In genomic region chr2:241541564-241542277, GRCh38 we compare ENCODE assay signal across 8 cellular contexts. TPM values are rescaled to one million over a fixed set of nuclear protein-coding genes. Genes with fewer than 3 reads are reported as not detected.
A peak's percentile ranks its signal among the peaks of the same experiment; 100 is the strongest.
DNase-seq lines count a peak whose midpoint lies in the region; ATAC-seq, FAIRE-seq and TF ChIP-seq lines count a peak whose summit lies in the region.

No MANE protein-coding gene starts in this region.

- POLR2A ChIA-PET in HepG2 (lab: Yijun Ruan, JAX): no interaction called here
- POLR2A ChIA-PET in PC-3 (lab: Charles Lee; ENCODE audit: unreplicated experiment): no interaction called here

- BruUV-seq in HepG2 (replicated peaks; lab: Mats Ljungman, UMichigan) (no TSS peak), PC-3 (replicated peaks; lab: Mats Ljungman, UMichigan) (no TSS peak)

- DNase-seq in HepG2 (ENCODE audit: low spot score) (no peak), thoracic aorta (ENCODE audit: low spot score) (no peak), activated gamma-delta T cell treated with Interleukin-2 at 50 U/mL for 16 hours (no peak), PC-3 (no peak), erythroblast (lab: John Stamatoyannopoulos, UW) (no peak)
- DNase-seq in T-helper 2 cell treated with Interferon-gamma antibody and Interleukin-4, amounts not matched to agents 5 μg/mL and 100 μg/mL, for 36 hours (ENCODE audit: low spot score): no peak

- H3K27me3 ChIP-seq in HUES6 (ENCODE audit: control insufficient read depth, insufficient read depth, low read length) (peaks cover 38% of the 10 kb centered on the region), ectodermal cell (ENCODE audit: control insufficient read depth, insufficient read depth, low read length, poor library complexity, severe bottlenecking) (peaks cover 37% of the 10 kb centered on the region), HepG2 (ENCODE audit: control insufficient read depth in 1 of 2, insufficient read depth in 2 of 2, low read length in 2 of 2) (peaks cover 4 to 29% of the 10 kb centered on the region in 2 experiments; a peak in 4 of 5 replicates), thoracic aorta (replicated peaks; ENCODE audit: insufficient read depth) (no peaks in the 10 kb centered on the region), PC-3 (ENCODE audit: low read length) (no peaks in the 10 kb centered on the region)

- FAIRE-seq in HepG2 (lab: Jason Lieb, UNC): no peak

- H3K36me3 ChIP-seq in HUES6 (ENCODE audit: control insufficient read depth, insufficient read depth, low read length) (no peaks in the 10 kb centered on the region), ectodermal cell (ENCODE audit: control insufficient read depth, insufficient read depth, low read length) (no peaks in the 10 kb centered on the region), HepG2 (replicated peaks in 1 of 2; ENCODE audit: control insufficient read depth in 1 of 2, insufficient read depth in 2 of 2, low read length in 2 of 2) (no peaks in the 10 kb centered on the region), thoracic aorta (no peaks in the 10 kb centered on the region), PC-3 (ENCODE audit: low read depth, low read length) (no peaks in the 10 kb centered on the region)

- H3K4me3 Mint-ChIP-seq in T-helper 2 cell treated with Interferon-gamma antibody and Interleukin-4, amounts not matched to agents 5 μg/mL and 100 μg/mL, for 36 hours: no peak overlapping the region

- H3K9me3 ChIP-seq in HUES6 (ENCODE audit: control insufficient read depth, insufficient read depth, low read depth, low read length) (no peaks in the 10 kb centered on the region), ectodermal cell (ENCODE audit: control insufficient read depth, low read length) (no peaks in the 10 kb centered on the region), HepG2 (ENCODE audit: low read length) (no peaks in the 10 kb centered on the region), thoracic aorta (no peaks in the 10 kb centered on the region), PC-3 (ENCODE audit: low read length) (no peaks in the 10 kb centered on the region)

- peaks cover 2% of the 10 kb centered on the region for H3K4me1 Mint-ChIP-seq in T-helper 2 cell treated with Interferon-gamma antibody and Interleukin-4, amounts not matched to agents 5 μg/mL and 100 μg/mL, for 36 hours (ENCODE audit: low read depth)

- in situ Hi-C loops in HepG2 (cut with HindIII; ENCODE audit: extremely low pct_ligation_motif_present, low pct_unique_long_range_greater_than_20kb): no loop called here

- H3K79me2 ChIP-seq in HepG2 (ENCODE audit: insufficient read depth, low read length) (no peaks in the 10 kb centered on the region), PC-3 (ENCODE audit: low read length) (no peaks in the 10 kb centered on the region)

- no peaks in the 10 kb centered on the region for H3K36me3 Mint-ChIP-seq in T-helper 2 cell treated with Interferon-gamma antibody and Interleukin-4, amounts not matched to agents 5 μg/mL and 100 μg/mL, for 36 hours (ENCODE audit: low read depth)

- no peak overlapping the region for H3K27ac ChIP-seq in HUES6 (ENCODE audit: low read depth, low read length)
- no peak overlapping the region for H3K27ac ChIP-seq in ectodermal cell (ENCODE audit: insufficient read depth, low read depth, low read length, poor library complexity, severe bottlenecking)
- no peak overlapping the region for H3K27ac ChIP-seq in HepG2 (ENCODE audit: extremely low read length, insufficient read depth, low read length)
- no peak overlapping the region for H3K27ac ChIP-seq in thoracic aorta
- H3K27ac ChIP-seq in PC-3 (ENCODE audit: low read length): no peak overlapping the region

- no peak for TF ChIP-seq RAD21 in HepG2 (CRISPR knock-in tag; IDR thresholded peaks at IDR 0.05)

- H3K9ac ChIP-seq in HUES6 (ENCODE audit: low read length): no peak overlapping the region
- no peak overlapping the region for H3K9ac ChIP-seq in HepG2 (ENCODE audit: insufficient read depth, low read depth, low read length)
- H3K9ac ChIP-seq in PC-3 (ENCODE audit: low read length): no peak overlapping the region

- H3K9me2 ChIP-seq in PC-3 (replicated peaks; ENCODE audit: low read length): no peaks in the 10 kb centered on the region

- no peak for ATAC-seq in HepG2
- ATAC-seq in thoracic aorta (ENCODE audit: insufficient number of reproducible peaks, low FRiP score, low read depth): no peak
- ATAC-seq in PC-3: no peak

- TF ChIP-seq POLR2A in HepG2 (IDR thresholded peaks at IDR 0.05; ENCODE audit: insufficient read depth in 1 of 2, low read depth in 2 of 2, low read length in 2 of 2): no peak
- no peak for TF ChIP-seq POLR2A in erythroblast (IDR thresholded peaks at IDR 0.05; ENCODE audit: low read length)

- peak overlapping the region; percentile 58 for H3K4me3 ChIP-seq in HUES6 (ENCODE audit: low read depth, low read length)
- peak overlapping the region; percentile 13 for H3K4me3 ChIP-seq in ectodermal cell (ENCODE audit: insufficient read depth, low read depth, low read length)
- peak overlapping the region in 1 of 3 experiments; percentile 79; a peak in 1 of 6 replicates for H3K4me3 ChIP-seq in HepG2 (replicated peaks in 1 of 3; ENCODE audit: insufficient read depth in 1 of 3, low read depth in 2 of 3, low read length in 3 of 3)
- H3K4me3 ChIP-seq in thoracic aorta: peak overlapping the region; percentile 68
- no peak overlapping the region for H3K4me3 ChIP-seq in PC-3 (ENCODE audit: low read length)

- H3K27ac Mint-ChIP-seq in T-helper 2 cell treated with Interferon-gamma antibody and Interleukin-4, amounts not matched to agents 5 μg/mL and 100 μg/mL, for 36 hours: no peak overlapping the region

- H4K20me1 ChIP-seq in HepG2 (ENCODE audit: insufficient read depth, low read length) (no peaks in the 10 kb centered on the region), PC-3 (ENCODE audit: low read length) (no peaks in the 10 kb centered on the region)

- H3K9me3 Mint-ChIP-seq in T-helper 2 cell treated with Interferon-gamma antibody and Interleukin-4, amounts not matched to agents 5 μg/mL and 100 μg/mL, for 36 hours: no peaks in the 10 kb centered on the region

- H2AFZ ChIP-seq in HepG2 (ENCODE audit: low read length) (no peak overlapping the region), PC-3 (ENCODE audit: low read length) (no peak overlapping the region)

- peak overlapping the region; percentile 34; the same call in 1 of the 2 replicates for H3K4me2 ChIP-seq in HepG2 (ENCODE audit: low read depth, low read length)
- H3K4me2 ChIP-seq in PC-3 (ENCODE audit: low read length): no peak overlapping the region

- H3F3A ChIP-seq in PC-3 (ENCODE audit: low read length, unreplicated experiment): no peaks in the 10 kb centered on the region

- 32% methylated on average over 62 of the region's 62 CpGs for WGBS in ectodermal cell, 2 experiments
- WGBS in HepG2 (ENCODE audit: low lambda C conversion rate): 86% methylated on average over 49 of the region's 62 CpGs

- CTCF ChIA-PET in HepG2 (lab: Yijun Ruan, JAX; ENCODE audit: low intra/inter-chr PET ratio, low total read pairs): no interaction called here
- CTCF ChIA-PET in PC-3 (lab: Charles Lee): no interaction called here

- intact Hi-C loops in HepG2 (cut with micrococcal nuclease; ENCODE audit: unreplicated experiment) (no loop called here), PC-3 (cut with micrococcal nuclease) (no loop called here)

- TF ChIP-seq EP300 in HepG2 (IDR thresholded peaks at IDR 0.05; ENCODE audit: low read depth in 2 of 2, low read length in 2 of 2) (no peak), HepG2 (CRISPR knock-in tag; IDR thresholded peaks at IDR 0.05; ENCODE audit: borderline replicate concordance) (no peak)

- TF ChIP-seq CTCF in HepG2 (CRISPR knock-in tag; IDR thresholded peaks at IDR 0.05) (no peak), thoracic aorta (IDR thresholded peaks at IDR 0.05) (no peak), PC-3 (conservative IDR thresholded peaks at IDR 0.05; ENCODE audit: low read depth, low read length) (no peak)

- H3K4me1 ChIP-seq in HUES6 (ENCODE audit: control insufficient read depth, insufficient read depth, low read length) (peaks cover 14% of the 10 kb centered on the region), ectodermal cell (ENCODE audit: control insufficient read depth, insufficient read depth, low read length) (peaks cover 5% of the 10 kb centered on the region), HepG2 (ENCODE audit: insufficient read depth, low read length) (peaks cover 47% of the 10 kb centered on the region), thoracic aorta (ENCODE audit: control insufficient read depth in 1 of 2, low read depth in 2 of 2) (peaks cover 3 to 17% of the 10 kb centered on the region in 2 donors), PC-3 (ENCODE audit: insufficient read depth, low read length) (no peaks in the 10 kb centered on the region)

- H3K27me3 Mint-ChIP-seq in T-helper 2 cell treated with Interferon-gamma antibody and Interleukin-4, amounts not matched to agents 5 μg/mL and 100 μg/mL, for 36 hours (ENCODE audit: low read depth): peaks cover 23% of the 10 kb centered on the region

RNA-seq across cellular contexts. Expression of gene BOK, which starts 16.8 kb away (rescaled TPM):
- polyA plus RNA-seq in ectodermal cell (2013, experiment 1 of 4): 22.5 TPM
- 20.0 TPM for polyA plus RNA-seq in ectodermal cell (2013, experiment 2 of 4)
- polyA plus RNA-seq in ectodermal cell (2013, experiment 3 of 4): 16.3 TPM
- 16.7 TPM for polyA plus RNA-seq in ectodermal cell (2013, experiment 4 of 4)
- total RNA-seq in HepG2 (2016; rRNA removed; fragmentation: Illumina TruSeq; extraction: Trizol) (30.2 and 35.5 TPM in 2 replicates), thoracic aorta (10 to 100 TPM; 10.7 to 27.5 TPM), PC-3 (2014; rRNA removed) (30.2 and 39.3 TPM in 2 replicates)
- total RNA-seq in HepG2 (2016; cell fraction: cytosol; rRNA removed; fragmentation: Illumina TruSeq; extraction: Trizol; ENCODE audit: low read depth): 22.2 and 23.9 TPM in 2 replicates
- total RNA-seq in HepG2 (2016; cell fraction: insoluble cytoplasmic fraction; rRNA removed; fragmentation: Illumina TruSeq; extraction: Trizol): 28.1 and 36.4 TPM in 2 replicates
- total RNA-seq in HepG2 (2016; cell fraction: membrane; rRNA removed; fragmentation: Illumina TruSeq; extraction: Trizol): 58.8 and 67.3 TPM in 2 replicates
- 18.8 and 20.8 TPM in 2 replicates for total RNA-seq in HepG2 (2016; cell fraction: nucleus; rRNA removed; fragmentation: Illumina TruSeq; extraction: Trizol)
- 39.2 and 58.1 TPM in 2 replicates for polyA plus RNA-seq in HepG2 (2011; rRNA removed)
- polyA plus RNA-seq in HepG2 (2011; cell fraction: cytosol; rRNA removed): 49.3 and 71.9 TPM in 2 replicates
- 101 and 104 TPM in 2 replicates for polyA plus RNA-seq in HepG2 (2011; cell fraction: nucleus; rRNA removed)
- 43.9 and 55.3 TPM in 2 replicates for polyA plus RNA-seq in HepG2 (2012)
- 28.1 and 33.7 TPM in 2 replicates for polyA plus RNA-seq in HepG2 (2016; cell fraction: cytosol; fragmentation: Illumina TruSeq; extraction: Trizol; ENCODE audit: low read depth)
- polyA plus RNA-seq in HepG2 (2016; cell fraction: insoluble cytoplasmic fraction; fragmentation: Illumina TruSeq; extraction: Trizol; ENCODE audit: low read depth): 37.9 and 46.1 TPM in 2 replicates
- polyA plus RNA-seq in HepG2 (2016; cell fraction: membrane; fragmentation: Illumina TruSeq; extraction: Trizol; ENCODE audit: low read depth): 64.2 and 66.8 TPM in 2 replicates
- 41.2 and 42.5 TPM in 2 replicates for polyA plus RNA-seq in HepG2 (2016; cell fraction: nucleus; fragmentation: Illumina TruSeq; extraction: Trizol; ENCODE audit: insufficient read depth, low read depth)
- polyA minus RNA-seq in HepG2 (2011; rRNA and poly(A)+ RNA removed; ENCODE audit: low replicate concordance): 10.1 and 74.6 TPM in 2 replicates
- polyA minus RNA-seq in HepG2 (2011; cell fraction: cytosol; rRNA and poly(A)+ RNA removed): 39.7 and 41.5 TPM in 2 replicates
- polyA minus RNA-seq in HepG2 (2011; cell fraction: nucleus; rRNA and poly(A)+ RNA removed): 9.9 and 12.7 TPM in 2 replicates

RNA-seq across cellular contexts. Expression of gene STK25, which starts 33.3 kb away (rescaled TPM):
- 219 TPM for polyA plus RNA-seq in ectodermal cell (2013, experiment 1 of 4)
- polyA plus RNA-seq in ectodermal cell (2013, experiment 2 of 4): 227 TPM
- polyA plus RNA-seq in ectodermal cell (2013, experiment 3 of 4): 191 TPM
- polyA plus RNA-seq in ectodermal cell (2013, experiment 4 of 4): 217 TPM
- total RNA-seq in HepG2 (2016; rRNA removed; fragmentation: Illumina TruSeq; extraction: Trizol) (123 and 177 TPM in 2 replicates), thoracic aorta (100 to 1,000 TPM; 180 to 279 TPM), PC-3 (2014; rRNA removed) (198 and 245 TPM in 2 replicates)
- total RNA-seq in HepG2 (2016; cell fraction: cytosol; rRNA removed; fragmentation: Illumina TruSeq; extraction: Trizol; ENCODE audit: low read depth): 143 and 149 TPM in 2 replicates
- 108 and 184 TPM in 2 replicates for total RNA-seq in HepG2 (2016; cell fraction: insoluble cytoplasmic fraction; rRNA removed; fragmentation: Illumina TruSeq; extraction: Trizol)
- total RNA-seq in HepG2 (2016; cell fraction: membrane; rRNA removed; fragmentation: Illumina TruSeq; extraction: Trizol): 217 TPM in 2 replicates
- 128 and 139 TPM in 2 replicates for total RNA-seq in HepG2 (2016; cell fraction: nucleus; rRNA removed; fragmentation: Illumina TruSeq; extraction: Trizol)
- 481 and 626 TPM in 2 replicates for polyA plus RNA-seq in HepG2 (2011; rRNA removed)
- 323 and 410 TPM in 2 replicates for polyA plus RNA-seq in HepG2 (2011; cell fraction: cytosol; rRNA removed)
- 1,381 and 1,393 TPM in 2 replicates for polyA plus RNA-seq in HepG2 (2011; cell fraction: nucleus; rRNA removed)
- 200 and 245 TPM in 2 replicates for polyA plus RNA-seq in HepG2 (2012)
- polyA plus RNA-seq in HepG2 (2016; cell fraction: cytosol; fragmentation: Illumina TruSeq; extraction: Trizol; ENCODE audit: low read depth): 126 and 132 TPM in 2 replicates
- 133 and 166 TPM in 2 replicates for polyA plus RNA-seq in HepG2 (2016; cell fraction: insoluble cytoplasmic fraction; fragmentation: Illumina TruSeq; extraction: Trizol; ENCODE audit: low read depth)
- polyA plus RNA-seq in HepG2 (2016; cell fraction: membrane; fragmentation: Illumina TruSeq; extraction: Trizol; ENCODE audit: low read depth): 186 and 199 TPM in 2 replicates
- polyA plus RNA-seq in HepG2 (2016; cell fraction: nucleus; fragmentation: Illumina TruSeq; extraction: Trizol; ENCODE audit: insufficient read depth, low read depth): 341 and 351 TPM in 2 replicates
- 198 and 615 TPM in 2 replicates for polyA minus RNA-seq in HepG2 (2011; rRNA and poly(A)+ RNA removed; ENCODE audit: low replicate concordance)
- polyA minus RNA-seq in HepG2 (2011; cell fraction: cytosol; rRNA and poly(A)+ RNA removed): 125 and 128 TPM in 2 replicates
- polyA minus RNA-seq in HepG2 (2011; cell fraction: nucleus; rRNA and poly(A)+ RNA removed): 166 and 229 TPM in 2 replicates
